In the genomic region with DNA sequence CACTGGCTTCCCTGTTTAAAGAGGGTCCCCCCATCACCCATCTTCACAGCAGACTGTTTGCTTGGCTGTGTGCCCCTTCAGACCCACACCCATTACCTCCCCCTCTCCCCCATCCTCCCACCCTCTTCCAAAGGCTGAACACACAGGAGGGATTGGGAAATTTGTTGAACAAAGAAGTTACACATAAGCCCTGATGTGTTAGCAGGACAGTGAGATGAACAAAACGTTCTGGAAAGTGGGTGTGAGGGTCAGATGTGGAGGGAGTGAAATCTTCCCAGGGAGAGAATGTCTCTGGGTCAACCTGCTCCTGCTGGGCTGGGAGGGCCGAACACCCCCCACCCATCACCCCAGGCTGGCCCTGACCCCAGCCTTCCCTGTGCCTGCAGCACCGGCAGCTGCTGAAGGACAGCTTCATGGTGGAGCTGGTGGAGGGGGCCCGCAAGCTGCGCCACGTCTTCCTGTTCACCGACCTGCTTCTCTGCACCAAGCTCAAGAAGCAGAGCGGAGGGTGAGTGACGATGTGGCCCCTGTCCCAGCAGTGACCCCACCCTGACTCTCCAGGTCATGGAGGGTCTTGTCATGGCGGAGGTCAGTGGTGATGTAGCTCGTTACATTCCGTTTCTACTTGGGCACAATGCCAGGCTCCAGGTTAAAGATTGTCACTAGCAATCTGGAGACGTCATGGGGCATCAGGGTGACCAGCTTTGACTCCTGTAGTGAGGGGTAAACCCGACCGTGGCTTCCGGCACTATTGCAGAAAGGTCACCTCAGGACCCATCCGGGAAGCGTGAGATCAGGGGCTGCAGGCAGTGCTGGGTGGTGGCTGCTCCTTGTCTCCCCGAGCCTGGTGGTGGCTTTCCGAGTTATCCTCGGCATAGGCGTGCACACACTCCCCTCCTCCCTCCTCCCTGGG, we compare ENCODE assay signal across 1 cellular context.
TF ChIP-seq lines count a peak whose summit lies in the region.

No MANE protein-coding gene starts in this region.

TF ChIP-seq in HepG2, 621 proteins besides CTCF, POLR2A, EP300 and RAD21 (continued from another document):
- TF ChIP-seq ARID4A (CRISPR knock-in tag; IDR thresholded peaks at IDR 0.05; ENCODE audit: borderline replicate concordance), result peak; percentile 27; the same call in 1 of the 2 replicates
